Comparison of ENCODE assay signal across 9 cellular contexts in the genomic region with DNA sequence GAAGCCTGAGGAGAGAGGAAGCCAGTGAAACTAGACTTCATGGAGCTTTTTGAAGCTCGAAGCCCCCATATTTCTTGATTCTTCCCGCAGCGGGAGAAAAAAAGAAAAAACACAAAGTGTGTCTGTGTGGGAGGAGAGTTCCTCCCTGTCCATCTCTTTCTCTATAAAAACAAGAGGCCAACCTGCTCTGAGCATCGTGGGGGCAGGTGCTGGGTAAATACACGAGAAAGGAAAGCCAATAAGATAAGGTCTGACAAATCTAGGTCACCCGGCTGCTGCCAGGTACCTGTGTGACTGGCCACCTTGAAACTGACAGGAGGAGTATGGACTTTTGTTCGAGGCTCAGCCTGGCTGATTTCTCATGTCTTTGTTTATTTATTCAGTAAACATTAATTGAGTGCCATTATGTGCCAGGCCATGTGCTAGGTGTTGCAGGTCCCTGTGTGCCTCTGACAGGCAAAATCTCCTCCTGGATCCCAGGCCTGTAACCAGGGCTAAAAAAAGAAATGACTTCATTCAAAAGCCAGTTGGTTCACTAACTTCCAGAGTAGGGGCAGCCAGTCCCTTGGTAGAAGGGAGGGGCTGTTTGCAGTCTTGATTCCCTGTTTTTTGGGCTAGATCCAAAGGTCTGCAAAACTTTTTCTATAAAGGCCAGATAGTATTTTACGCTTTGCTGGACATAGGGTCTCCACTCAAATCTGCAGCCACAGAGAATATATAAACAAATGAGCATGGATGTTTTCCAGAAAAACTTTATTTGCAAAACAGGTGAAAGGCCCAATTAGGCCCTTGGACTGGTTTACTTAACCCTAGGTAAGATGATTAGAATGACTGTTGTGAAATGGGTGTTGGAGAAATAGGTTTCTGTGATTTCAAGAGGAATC. TPM values are rescaled to one million over a fixed set of nuclear protein-coding genes. Genes with fewer than 3 reads are reported as not detected.
DNase-seq lines count a peak whose midpoint lies in the region; ATAC-seq and FAIRE-seq lines count a peak whose summit lies in the region.
"Had no signal": no experiment of that assay in that cellular context is flagged by ENCODE, and none has a peak within 500 bp of the region (broad histone marks: within the 10 kb centered on the region; RNA-seq: fewer than 3 reads in every experiment).

No MANE protein-coding gene starts in this region.

- peaks cover 4% of the 10 kb centered on the region for H3K36me3 Mint-ChIP-seq in activated T-helper 2 cell treated with anti-CD3 and anti-CD28 coated beads, Interferon-gamma antibody, Interleukin-2, Interleukin-4, amounts not matched to agents 10 μg/mL and 5 μg/mL and 100 μg/mL, durations not matched to agents 14 hours and 24 hours and 36 hours (ENCODE audit: low read depth)

- H3K27me3 ChIP-seq in effector memory CD4-positive, alpha-beta T cell (replicated peaks; ENCODE audit: control insufficient read depth, insufficient read depth, low read length, poor library complexity, severe bottlenecking): no peaks in the 10 kb centered on the region

- H3K9me3 Mint-ChIP-seq in activated T-helper 2 cell treated with anti-CD3 and anti-CD28 coated beads, Interferon-gamma antibody, Interleukin-2, Interleukin-4, amounts not matched to agents 10 μg/mL and 5 μg/mL and 100 μg/mL, durations not matched to agents 14 hours and 24 hours and 36 hours: no peaks in the 10 kb centered on the region

- no peak for ATAC-seq in GM21723 (IDR thresholded peaks at IDR 0.05; ENCODE audit: unreplicated experiment)

- no peak overlapping the region for H3K27ac Mint-ChIP-seq in activated T-helper 2 cell treated with anti-CD3 and anti-CD28 coated beads, Interferon-gamma antibody, Interleukin-2, Interleukin-4, amounts not matched to agents 10 μg/mL and 5 μg/mL and 100 μg/mL, durations not matched to agents 14 hours and 24 hours and 36 hours

- H3K36me3 ChIP-seq in effector memory CD4-positive, alpha-beta T cell (ENCODE audit: control insufficient read depth, insufficient read depth, low read length): no peaks in the 10 kb centered on the region

- no peaks in the 10 kb centered on the region for H3K27me3 Mint-ChIP-seq in activated T-helper 2 cell treated with anti-CD3 and anti-CD28 coated beads, Interferon-gamma antibody, Interleukin-2, Interleukin-4, amounts not matched to agents 10 μg/mL and 5 μg/mL and 100 μg/mL, durations not matched to agents 14 hours and 24 hours and 36 hours (ENCODE audit: low read depth)

- peaks cover 57% of the 10 kb centered on the region for H3K4me1 Mint-ChIP-seq in activated T-helper 2 cell treated with anti-CD3 and anti-CD28 coated beads, Interferon-gamma antibody, Interleukin-2, Interleukin-4, amounts not matched to agents 10 μg/mL and 5 μg/mL and 100 μg/mL, durations not matched to agents 14 hours and 24 hours and 36 hours (ENCODE audit: low read depth)

- no peak overlapping the region for H3K4me3 ChIP-seq in effector memory CD4-positive, alpha-beta T cell (ENCODE audit: insufficient read depth, low read depth, low read length, poor library complexity, severe bottlenecking)

- H3K27ac ChIP-seq in effector memory CD4-positive, alpha-beta T cell (ENCODE audit: insufficient read depth, low read length, poor library complexity, severe bottlenecking): peak overlapping the region; percentile 54

- no peak for FAIRE-seq in GM19239 (lab: Jason Lieb, UNC)
- FAIRE-seq: endometrium had no signal

- no peak overlapping the region for H3K4me3 Mint-ChIP-seq in activated T-helper 2 cell treated with anti-CD3 and anti-CD28 coated beads, Interferon-gamma antibody, Interleukin-2, Interleukin-4, amounts not matched to agents 10 μg/mL and 5 μg/mL and 100 μg/mL, durations not matched to agents 14 hours and 24 hours and 36 hours (ENCODE audit: low read depth)

- intact Hi-C loops in activated T-helper 2 cell treated with anti-CD3 and anti-CD28 coated beads, Interferon-gamma antibody, Interleukin-2, Interleukin-4, amounts not matched to agents 10 μg/mL and 5 μg/mL and 100 μg/mL, durations not matched to agents 14 hours and 24 hours and 36 hours (cut with micrococcal nuclease): loop anchor here (10.0 kb wide), 2 partner anchors 458 to 952 kb away; partner anchors contain the start of gene RNF43

- H3K9me3 ChIP-seq in effector memory CD4-positive, alpha-beta T cell (ENCODE audit: control insufficient read depth, low read length): no peaks in the 10 kb centered on the region

- peaks cover 60% of the 10 kb centered on the region for H3K4me1 ChIP-seq in effector memory CD4-positive, alpha-beta T cell (ENCODE audit: control insufficient read depth, insufficient read depth, low read length, poor library complexity, severe bottlenecking)

- DNase-seq in DMS53 treated with DMSO at 0.1 percent for 48 hours (lab: John Stamatoyannopoulos, UW; ENCODE audit: unreplicated experiment) (peak; percentile 84), NCI-H345 (lab: John Stamatoyannopoulos, UW) (peak; percentile 69), myocyte (ENCODE audit: low read depth) (peak; percentile 89), D341Med (ENCODE audit: low spot score) (no peak), GM19239 (ENCODE audit: insufficient read length, low spot score) (no peak)
- DNase-seq in effector memory CD4-positive, alpha-beta T cell: no peak
- DNase-seq in activated T-helper 2 cell treated with anti-CD3 and anti-CD28 coated beads, Interferon-gamma antibody, Interleukin-2, Interleukin-4, amounts not matched to agents 10 μg/mL and 5 μg/mL and 100 μg/mL, durations not matched to agents 14 hours and 24 hours and 36 hours (ENCODE audit: low spot score): no peak

RNA-seq across cellular contexts. Expression of gene YPEL2, which starts 35.6 kb away (rescaled TPM):
- 12.3 and 16.2 TPM in 2 replicates for total RNA-seq in myocyte
- 11.3 TPM for polyA plus RNA-seq in myocyte (2012)
- total RNA-seq in activated T-helper 2 cell treated with anti-CD3 and anti-CD28 coated beads, Interferon-gamma antibody, Interleukin-2, Interleukin-4, amounts not matched to agents 10 μg/mL and 5 μg/mL and 100 μg/mL, durations not matched to agents 14 hours and 24 hours and 36 hours: 5.0 and 5.3 TPM in 2 replicates

Comparison
In these comparisons a context has a peak if more than half of its experiments do, and no peak if none do; other contexts are left out.
1. DNase-seq: peak in DMS53 treated with DMSO at 0.1 percent for 48 hours (single experiment), NCI-H345 (single experiment) and myocyte (single experiment); none in effector memory CD4-positive, alpha-beta T cell (0 of 3), activated T-helper 2 cell treated with anti-CD3 and anti-CD28 coated beads, Interferon-gamma antibody, Interleukin-2, Interleukin-4, amounts not matched to agents 10 μg/mL and 5 μg/mL and 100 μg/mL, durations not matched to agents 14 hours and 24 hours and 36 hours (single experiment), D341Med (single experiment) and GM19239 (single experiment).